14 cellular contexts compared by ENCODE assay signal in genomic region chr18:58337688-58338087, GRCh38.
DNase-seq lines count a peak whose midpoint lies in the region; ATAC-seq and TF ChIP-seq lines count a peak whose summit lies in the region.
"Had no signal": no experiment of that assay in that cellular context is flagged by ENCODE, and none has a peak within 500 bp of the region (broad histone marks: within the 10 kb centered on the region; RNA-seq: fewer than 3 reads in every experiment).

No MANE protein-coding gene starts in this region.

- no peaks in the 10 kb centered on the region for H3F3A ChIP-seq in SK-N-SH (replicated peaks; ENCODE audit: insufficient read depth)

- POLR2A ChIA-PET in SK-N-SH (lab: Yijun Ruan, JAX) = no interaction called here

- no peaks in the 10 kb centered on the region for H4K20me1 ChIP-seq in SK-N-SH (ENCODE audit: insufficient read depth)

- CTCF ChIA-PET in SK-N-SH (lab: Yijun Ruan, JAX) = no interaction called here

- TF ChIP-seq EP300 in sigmoid colon (IDR thresholded peaks at IDR 0.05) = peak in 1 of 4 donors; percentile 70
- no peak for TF ChIP-seq EP300 in SK-N-SH (IDR thresholded peaks at IDR 0.05; ENCODE audit: borderline replicate concordance in 1 of 2, low read depth in 1 of 2, low read length in 1 of 2)

- intact Hi-C loops in left ventricle myocardium superior (cut with micrococcal nuclease) = no loop called here
- intact Hi-C loops in sigmoid colon (cut with DNase I) = no loop called here

- no peaks in the 10 kb centered on the region for H3K27me3 ChIP-seq in HUES64 (ENCODE audit: insufficient read depth, low read length)
- no peaks in the 10 kb centered on the region for H3K27me3 ChIP-seq in sigmoid colon
- H3K27me3 ChIP-seq in SK-N-SH (ENCODE audit: insufficient read depth) = no peaks in the 10 kb centered on the region

- H3K36me3 ChIP-seq in HUES64 (ENCODE audit: insufficient read depth, low read length) (peaks cover 18% of the 10 kb centered on the region), sigmoid colon (peaks cover 0 to 40% (median 1%) of the 10 kb centered on the region in 4 donors), SK-N-SH (replicated peaks in 1 of 2; ENCODE audit: control insufficient read depth in 1 of 2, insufficient read depth in 2 of 2, low read length in 1 of 2) (no peaks in the 10 kb centered on the region)

- H3K9me3 ChIP-seq in HUES64 (ENCODE audit: insufficient read depth, low read depth, low read length) (no peaks in the 10 kb centered on the region), sigmoid colon (no peaks in the 10 kb centered on the region), SK-N-SH (no peaks in the 10 kb centered on the region)

- peak; percentile 82 for ATAC-seq in left ventricle myocardium superior
- no peak for ATAC-seq in GM21367 (IDR thresholded peaks at IDR 0.05; ENCODE audit: unreplicated experiment)

- no peak for TF ChIP-seq POLR2A in sigmoid colon (IDR thresholded peaks at IDR 0.05)

- DNase-seq in astrocyte of the spinal cord (ENCODE audit: low read depth, low spot score) (peak; percentile 49), left ventricle myocardium superior (no peak), sigmoid colon (no peak), SK-N-SH (no peak), nucleus accumbens (lab: John Stamatoyannopoulos, UW) (no peak)
- DNase-seq in activated effector memory CD4-positive, alpha-beta T cell treated with anti-CD3 and anti-CD28 coated beads, Interleukin-2, amount 50 U/mL, for 16 hours = no peak
- DNase-seq: activated CD4-positive, alpha-beta T cell treated with anti-CD3 and anti-CD28 coated beads for 1 hour; activated T-cell treated with anti-CD3 and anti-CD28 coated beads, Interleukin-2, amount 50 U/mL, for 48 hours; HFFc6; IMR-90; midbrain; NCI-H187 had no signal

- H3K4me3 ChIP-seq in HUES64 (ENCODE audit: low read length) (no peak overlapping the region), astrocyte of the spinal cord (ENCODE audit: low read depth, low read length) (no peak overlapping the region), sigmoid colon (no peak overlapping the region), SK-N-SH (ENCODE audit: low read depth in 2 of 2, low read length in 1 of 2) (no peak overlapping the region)

- H3K9ac ChIP-seq in HUES64 (ENCODE audit: low read depth, low read length) (no peak overlapping the region), SK-N-SH (no peak overlapping the region)

- no peak overlapping the region for H3K4me2 ChIP-seq in SK-N-SH

- H3K27ac ChIP-seq in HUES64 (ENCODE audit: low read depth, low read length) (0 out of 2 replicates have a peak overlapping the region, but pooled peaks have one; percentile 5), sigmoid colon (peak overlapping the region; percentile 33 to 79 (median 72)), SK-N-SH (ENCODE audit: low read depth in 2 of 2, low read length in 1 of 2) (no peak overlapping the region)

- TF ChIP-seq CTCF in astrocyte of the spinal cord (IDR thresholded peaks at IDR 0.05; ENCODE audit: low read depth, low read length) (no peak), sigmoid colon (IDR thresholded peaks at IDR 0.05) (no peak), SK-N-SH (IDR thresholded peaks at IDR 0.05) (no peak)

- no peaks in the 10 kb centered on the region for H3K79me2 ChIP-seq in SK-N-SH (ENCODE audit: insufficient read depth)

- H3K4me1 ChIP-seq in HUES64 (ENCODE audit: insufficient read depth, low read length) = peaks cover 56% of the 10 kb centered on the region
- peaks cover 0 to 32% (median 26%) of the 10 kb centered on the region in 4 donors for H3K4me1 ChIP-seq in sigmoid colon
- H3K4me1 ChIP-seq in SK-N-SH (ENCODE audit: control insufficient read depth in 1 of 2, insufficient read depth in 2 of 2, low read depth in 1 of 2, low read length in 1 of 2) = no peaks in the 10 kb centered on the region; a peak in 2 of 4 replicates

- WGBS in HUES64 = 87% methylated on average over 5 of the region's 5 CpGs
- WGBS in sigmoid colon, 2 donors = 10 to 51% methylated on average over 5 of the region's 5 CpGs
- 90% methylated on average over 5 of the region's 5 CpGs for WGBS in SK-N-SH (ENCODE audit: low lambda C conversion rate)

- TF ChIP-seq RAD21 in SK-N-SH (IDR thresholded peaks at IDR 0.05; ENCODE audit: low read length) = no peak

- in situ Hi-C loops in astrocyte of the spinal cord (cut with HindIII; ENCODE audit: low sequenced_read_pairs) = no loop called here

- no peaks in the 10 kb centered on the region for H3K9me2 ChIP-seq in SK-N-SH

- no peak overlapping the region for H2AFZ ChIP-seq in SK-N-SH (ENCODE audit: low read depth)

TF ChIP-seq in SK-N-SH, 30 proteins besides CTCF, POLR2A, EP300 and RAD21:
- TF ChIP-seq SIN3A (IDR thresholded peaks at IDR 0.05; ENCODE audit: borderline replicate concordance, low read depth, low read length) (no peak), YY1 (IDR thresholded peaks at IDR 0.05; ENCODE audit: low read depth) (no peak), MAX (IDR thresholded peaks at IDR 0.05; ENCODE audit: low read depth) (no peak), JUND (IDR thresholded peaks at IDR 0.05) (no peak), POLR2AphosphoS5 (IDR thresholded peaks at IDR 0.05; ENCODE audit: low read depth, low read length) (no peak), GABPA (IDR thresholded peaks at IDR 0.05; ENCODE audit: low read depth) (no peak), USF2 (IDR thresholded peaks at IDR 0.05; ENCODE audit: borderline replicate concordance, low read depth, low read length) (no peak), FOXJ3 (CRISPR knock-in tag; IDR thresholded peaks at IDR 0.05) (no peak), RCOR1 (IDR thresholded peaks at IDR 0.05; ENCODE audit: low read length) (no peak), RFX5 (IDR thresholded peaks at IDR 0.05; ENCODE audit: low read length) (no peak), USF1 (IDR thresholded peaks at IDR 0.05; ENCODE audit: borderline replicate concordance, low read depth) (no peak)

Comparison
In these comparisons a context has a peak if more than half of its experiments do, and no peak if none do; other contexts are left out.
1. H3K27ac ChIP-seq: peak in HUES64 (single experiment) and sigmoid colon (4 of 4); none in SK-N-SH (0 of 2).